In the genomic region with DNA sequence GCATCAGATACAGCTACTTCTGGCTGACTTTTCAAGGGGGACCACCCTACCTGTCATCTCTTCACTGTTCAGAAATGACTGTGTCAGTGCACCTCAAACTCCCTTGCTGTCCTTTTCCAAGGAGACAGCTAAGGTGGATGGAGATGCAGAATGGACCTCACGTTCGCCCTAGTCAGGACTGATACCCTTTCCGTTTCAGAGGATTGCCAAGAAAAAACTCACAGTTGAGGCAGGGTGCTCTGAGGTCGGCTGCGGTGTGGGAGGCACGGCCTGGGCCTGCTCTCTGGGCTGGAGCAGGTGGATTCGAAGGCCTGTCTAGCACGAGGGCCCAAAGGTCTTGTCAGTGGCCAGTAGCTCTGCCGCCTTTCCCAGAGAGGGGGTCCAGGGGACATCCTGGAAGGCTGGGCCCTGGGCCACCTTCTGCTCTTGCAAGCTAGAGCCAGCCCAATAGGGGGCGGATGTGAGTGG, we compare ENCODE assay signal across 6 cellular contexts. TPM values are rescaled to one million over a fixed set of nuclear protein-coding genes. Genes with fewer than 3 reads are reported as not detected.
DNase-seq lines count a peak whose midpoint lies in the region; ATAC-seq, FAIRE-seq and TF ChIP-seq lines count a peak whose summit lies in the region.

No MANE protein-coding gene starts in this region.

- H3K4me2 ChIP-seq in A549 (peak overlapping the region; percentile 76), mesendoderm (ENCODE audit: low read length) (peak overlapping the region; percentile 91)

- peak overlapping the region; percentile 93 for H3K4me3 Mint-ChIP-seq in activated naive CD4-positive, alpha-beta T cell treated with anti-CD3 and anti-CD28 coated beads, Interleukin-2, amount 50 U/mL, for 24 hours

- peak; percentile 89 to 91 for ATAC-seq in A549
- peak; percentile 45 for ATAC-seq in HG03064 (IDR thresholded peaks at IDR 0.05; ENCODE audit: low read depth, unreplicated experiment)

- peaks cover 13% of the 10 kb centered on the region for H3K36me3 Mint-ChIP-seq in activated naive CD4-positive, alpha-beta T cell treated with anti-CD3 and anti-CD28 coated beads, Interleukin-2, amount 50 U/mL, for 24 hours

- H3K36me3 ChIP-seq in mesendoderm (ENCODE audit: control insufficient read depth, insufficient read depth, low read length), result no peaks in the 10 kb centered on the region

- no peaks in the 10 kb centered on the region for H3K79me1 ChIP-seq in mesendoderm (ENCODE audit: low read length)

- TF ChIP-seq POLR2A in A549 (IDR thresholded peaks at IDR 0.05; ENCODE audit: low read length), result no peak

- no peaks in the 10 kb centered on the region for H3K9me3 ChIP-seq in A549

- 64% methylated on average over 8 of the region's 10 CpGs for WGBS in A549 (ENCODE audit: missing lambda C conversion rate)
- no CpG with 5 or more reads among the region's 10 CpGs for WGBS in mesendoderm (ENCODE audit: extremely low coverage, insufficient coverage, low lambda C conversion rate)

- H2BK120ac ChIP-seq in mesendoderm (ENCODE audit: low read depth, low read length), result no peak overlapping the region

- FAIRE-seq in A549 (lab: Jason Lieb, UNC), result no peak

- POLR2A ChIA-PET in A549 (lab: Yijun Ruan, JAX), result interaction anchor here (0.6 to 1.5 kb wide), 6 partner anchors 15 to 151 kb away, joined by 3 to 5 read pairs (median 4); partner anchors contain the start of genes CREB3, SPAG8 and TLN1

- peak overlapping the region; percentile 95 for H3K56ac ChIP-seq in mesendoderm (ENCODE audit: low read length)

- peak; percentile 69; the same call in 2 of the 3 replicates for TF ChIP-seq CTCF in A549 (IDR thresholded peaks at IDR 0.05)

- peak overlapping the region; percentile 97 for H3K27ac Mint-ChIP-seq in activated naive CD4-positive, alpha-beta T cell treated with anti-CD3 and anti-CD28 coated beads, Interleukin-2, amount 50 U/mL, for 24 hours

- H4K5ac ChIP-seq in mesendoderm (ENCODE audit: low read length), result no peak overlapping the region

- peak overlapping the region; percentile 83 for H3K9ac ChIP-seq in mesendoderm (ENCODE audit: low read length)

- H3K27me3 ChIP-seq in mesendoderm (ENCODE audit: insufficient read depth, low read length, poor library complexity), result no peaks in the 10 kb centered on the region

- H3K4me3 ChIP-seq in A549, result peak overlapping the region; percentile 83
- H3K4me3 ChIP-seq in mesendoderm (ENCODE audit: low read length), result no peak overlapping the region

- peak overlapping the region; percentile 95 to 97 for H3K27ac ChIP-seq in A549
- H3K27ac ChIP-seq in mesendoderm (ENCODE audit: low read depth, low read length), result peak overlapping the region; percentile 86

- no peaks in the 10 kb centered on the region for H3K79me2 ChIP-seq in mesendoderm (ENCODE audit: control insufficient read depth, insufficient read depth, low read length)

- no peak overlapping the region for H3K23ac ChIP-seq in mesendoderm (ENCODE audit: low read length)

- TF ChIP-seq RAD21 in A549 (conservative IDR thresholded peaks at IDR 0.05 in 1 of 2, IDR thresholded peaks at IDR 0.05 in 1 of 2), result no peak; a peak in 1 of 5 replicates

- CTCF ChIA-PET in A549 (lab: Yijun Ruan, JAX), result interaction anchor here (0.6 to 6.5 kb wide), 27 partner anchors 13 to 155 kb away, joined by 3 to 75 read pairs (median 4); partner anchors contain the start of genes CCDC107, CREB3, GBA2 and HINT2

- H2BK15ac ChIP-seq in mesendoderm (replicated peaks; ENCODE audit: low read depth), result no peak overlapping the region

- H3K9me3 Mint-ChIP-seq in activated naive CD4-positive, alpha-beta T cell treated with anti-CD3 and anti-CD28 coated beads, Interleukin-2, amount 50 U/mL, for 24 hours, result no peaks in the 10 kb centered on the region

- H3K27me3 Mint-ChIP-seq in activated naive CD4-positive, alpha-beta T cell treated with anti-CD3 and anti-CD28 coated beads, Interleukin-2, amount 50 U/mL, for 24 hours, result no peaks in the 10 kb centered on the region

- H3K4ac ChIP-seq in mesendoderm (ENCODE audit: low read depth, low read length), result no peak overlapping the region

- H3K18ac ChIP-seq in mesendoderm (ENCODE audit: low read length), result no peak overlapping the region

- H2AK5ac ChIP-seq in mesendoderm (ENCODE audit: low read length), result no peak overlapping the region

- DNase-seq in A549 (ENCODE audit: low read depth in 1 of 2, low spot score in 1 of 2), result no peak
- DNase-seq in mesendoderm, result no peak
- no peak for DNase-seq in SIG-M5 treated with dmso at 0.1 percent for 504 hours (lab: John Stamatoyannopoulos, UW; ENCODE audit: unreplicated experiment)
- DNase-seq in NCI-H187 treated with DMSO at 0.1 percent for 48 hours (lab: John Stamatoyannopoulos, UW), result no peak

- TF ChIP-seq EP300 in A549 (IDR thresholded peaks at IDR 0.05), result no peak

- H2BK5ac ChIP-seq in mesendoderm (ENCODE audit: low read length), result no peak overlapping the region

- H4K8ac ChIP-seq in mesendoderm (ENCODE audit: low read depth, low read length), result no peak overlapping the region

- H3K4me1 ChIP-seq in A549 (peaks cover 16% of the 10 kb centered on the region), mesendoderm (ENCODE audit: control insufficient read depth, low read depth, low read length) (no peaks in the 10 kb centered on the region)

- peaks cover 43% of the 10 kb centered on the region for H3K4me1 Mint-ChIP-seq in activated naive CD4-positive, alpha-beta T cell treated with anti-CD3 and anti-CD28 coated beads, Interleukin-2, amount 50 U/mL, for 24 hours

TF ChIP-seq in A549, 52 proteins besides CTCF, POLR2A, EP300 and RAD21:
- TF ChIP-seq POLR2AphosphoS2 (conservative IDR thresholded peaks at IDR 0.05; ENCODE audit: low read length) (no peak), MAZ (IDR thresholded peaks at IDR 0.05; ENCODE audit: borderline replicate concordance, low read depth, low read length) (0 out of 2 replicates have a peak, but pooled peaks have one; percentile 65)

RNA-seq across cellular contexts. Expression of gene MSMP, which starts 2.2 kb away (rescaled TPM):
- 0.24 TPM in 1 of 2 replicates, not detected in the other for polyA plus RNA-seq in A549 (2011; rRNA removed)
- polyA plus RNA-seq in A549 (2012; cell fraction: cytosol; rRNA removed), result 0.19 and 0.30 TPM in 2 replicates
- polyA plus RNA-seq in A549 (2012; cell fraction: nucleus; rRNA removed), result not detected in 2 replicates
- not detected in 3 replicates for polyA plus RNA-seq in A549 (2017; fragmentation: RNase III; extraction: RNeasy Plus Mini Kit Qiagen cat#74134 plus additional on column Dnase treatment)
- 0.70 TPM in 1 of 2 replicates, not detected in the other for polyA minus RNA-seq in A549 (2011; rRNA and poly(A)+ RNA removed)
- 0.70 TPM for polyA plus RNA-seq in mesendoderm (2013, experiment 1 of 2)
- polyA plus RNA-seq in mesendoderm (2013, experiment 2 of 2), result 0.85 TPM

RNA-seq across cellular contexts. Expression of gene RGP1, which starts 7.2 kb away (rescaled TPM):
- polyA plus RNA-seq in A549 (2011; rRNA removed), result 16.6 and 20.2 TPM in 2 replicates
- 7.6 and 10.0 TPM in 2 replicates for polyA plus RNA-seq in A549 (2012; cell fraction: cytosol; rRNA removed)
- polyA plus RNA-seq in A549 (2012; cell fraction: nucleus; rRNA removed), result 10.2 and 12.0 TPM in 2 replicates
- 15.0 to 16.1 TPM (median 15.3 TPM) in 3 replicates for polyA plus RNA-seq in A549 (2017; fragmentation: RNase III; extraction: RNeasy Plus Mini Kit Qiagen cat#74134 plus additional on column Dnase treatment)
- 27.4 and 28.8 TPM in 2 replicates for polyA minus RNA-seq in A549 (2011; rRNA and poly(A)+ RNA removed)
- 10.1 TPM for polyA plus RNA-seq in mesendoderm (2013, experiment 1 of 2)
- 10.0 TPM for polyA plus RNA-seq in mesendoderm (2013, experiment 2 of 2)

RNA-seq across cellular contexts. Expression of gene GBA2, which starts 7.3 kb away (rescaled TPM):
- 40.0 and 47.4 TPM in 2 replicates for polyA plus RNA-seq in A549 (2011; rRNA removed)
- 39.1 and 41.6 TPM in 2 replicates for polyA plus RNA-seq in A549 (2012; cell fraction: cytosol; rRNA removed)
- 165 and 194 TPM in 2 replicates for polyA plus RNA-seq in A549 (2012; cell fraction: nucleus; rRNA removed)
- polyA plus RNA-seq in A549 (2017; fragmentation: RNase III; extraction: RNeasy Plus Mini Kit Qiagen cat#74134 plus additional on column Dnase treatment), result 34.8 to 39.5 TPM (median 38.9 TPM) in 3 replicates
- polyA minus RNA-seq in A549 (2011; rRNA and poly(A)+ RNA removed), result 55.3 and 57.9 TPM in 2 replicates
- polyA plus RNA-seq in mesendoderm (2013, experiment 1 of 2), result 35.0 TPM
- 35.8 TPM for polyA plus RNA-seq in mesendoderm (2013, experiment 2 of 2)

RNA-seq across cellular contexts. Expression of gene CREB3, which starts 23.8 kb away (rescaled TPM):
- polyA plus RNA-seq in A549 (2011; rRNA removed), result 33.3 and 36.0 TPM in 2 replicates
- 27.6 and 32.3 TPM in 2 replicates for polyA plus RNA-seq in A549 (2012; cell fraction: cytosol; rRNA removed)
- 25.8 and 30.9 TPM in 2 replicates for polyA plus RNA-seq in A549 (2012; cell fraction: nucleus; rRNA removed)
- 51.3 to 54.0 TPM (median 51.7 TPM) in 3 replicates for polyA plus RNA-seq in A549 (2017; fragmentation: RNase III; extraction: RNeasy Plus Mini Kit Qiagen cat#74134 plus additional on column Dnase treatment)
- 22.9 and 28.3 TPM in 2 replicates for polyA minus RNA-seq in A549 (2011; rRNA and poly(A)+ RNA removed)
- 19.8 TPM for polyA plus RNA-seq in mesendoderm (2013, experiment 1 of 2)
- 19.8 TPM for polyA plus RNA-seq in mesendoderm (2013, experiment 2 of 2)

RNA-seq across cellular contexts. Expression of gene TLN1, which starts 24.3 kb away (rescaled TPM):
- 65.5 and 72.1 TPM in 2 replicates for polyA plus RNA-seq in A549 (2011; rRNA removed)
- 69.4 and 88.8 TPM in 2 replicates for polyA plus RNA-seq in A549 (2012; cell fraction: cytosol; rRNA removed)
- 170 and 259 TPM in 2 replicates for polyA plus RNA-seq in A549 (2012; cell fraction: nucleus; rRNA removed)
- polyA plus RNA-seq in A549 (2017; fragmentation: RNase III; extraction: RNeasy Plus Mini Kit Qiagen cat#74134 plus additional on column Dnase treatment), result 108 to 119 TPM (median 117 TPM) in 3 replicates
- 476 and 477 TPM in 2 replicates for polyA minus RNA-seq in A549 (2011; rRNA and poly(A)+ RNA removed)
- polyA plus RNA-seq in mesendoderm (2013, experiment 1 of 2), result 27.1 TPM
- 27.7 TPM for polyA plus RNA-seq in mesendoderm (2013, experiment 2 of 2)
